In the genomic region with DNA sequence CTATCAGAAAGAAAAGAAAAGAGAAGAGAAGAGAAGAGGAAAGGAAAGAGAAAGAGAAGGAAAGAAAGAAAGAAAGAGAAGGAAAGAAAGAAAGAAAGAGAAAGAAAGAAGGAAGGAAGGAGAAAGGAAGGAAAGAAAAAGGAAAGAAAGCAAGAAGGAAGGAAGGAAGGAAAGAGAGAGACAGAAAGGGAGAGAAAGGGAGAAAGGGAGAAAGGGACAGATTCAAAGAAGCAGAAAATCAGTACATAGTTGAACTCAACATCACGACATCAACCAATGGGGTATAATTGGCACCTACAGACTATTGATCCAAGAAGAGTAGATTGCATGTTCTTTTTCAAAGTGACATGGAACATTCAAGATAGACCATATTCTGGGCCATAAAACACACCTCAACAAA, we compare ENCODE assay signal across 37 cellular contexts.
"Had no signal": no experiment of that assay in that cellular context is flagged by ENCODE, and none has a peak within 500 bp of the region (broad histone marks: within the 10 kb centered on the region; RNA-seq: fewer than 3 reads in every experiment).

No MANE protein-coding gene starts in this region.

- H3K4me3 ChIP-seq: adrenal gland, cardiac muscle cell had no signal

- H3K4me3 Mint-ChIP-seq: activated B cell treated with CpG ODN at 0.5 μM for 24 hours; activated CD4-positive, alpha-beta memory T cell treated with anti-CD3 and anti-CD28 coated beads for 36 hours; activated CD4-positive, alpha-beta T cell treated with anti-CD3 and anti-CD28 coated beads, Interleukin-2, amount 10 ng/mL, durations not matched to agents 24 days and 14 days; activated CD8-positive, alpha-beta T cell treated with anti-CD3 and anti-CD28 coated beads for 36 hours; activated naive CD4-positive, alpha-beta T cell treated with anti-CD3 and anti-CD28 coated beads, Interleukin-2, amount 10 ng/mL, durations not matched to agents 7 days and 5 days; activated naive CD8-positive, alpha-beta T cell treated with anti-CD3 and anti-CD28 coated beads, Interleukin-2, amount 10 ng/mL, durations not matched to agents 7 days and 5 days; activated T-cell treated with anti-CD3 and anti-CD28 coated beads, Interleukin-2, amount 50 U/mL, for 4 hours; activated T-cell treated with anti-CD3 and anti-CD28 coated beads, Interleukin-2, amount 50 U/mL, for 72 hours; activated T-helper 1 cell treated with anti-CD3 and anti-CD28 coated beads, Interleukin-12 subunit alpha, Interleukin-12 subunit beta, Interleukin-2, Interleukin-4 antibody, amounts not matched to agents 30 ng/mL and 10 ng/mL and 1 ng/mL, durations not matched to agents 14 hours and 24 hours and 36 hours; activated T-helper 17 cell treated with anti-CD3 and anti-CD28 coated beads, Interleukin-2, amount 50 U/mL, for 72 hours; brain; central memory CD8-positive, alpha-beta T cell; T-helper 1 cell treated with Interleukin-12 subunit alpha and Interleukin-12 subunit beta and Interleukin-4 antibody, amounts not matched to agents 30 μg/mL and 1 μg/mL, for 36 hours; T-helper 2 cell treated with Interferon-gamma antibody and Interleukin-4, amounts not matched to agents 5 μg/mL and 100 μg/mL, for 36 hours had no signal

- DNase-seq: activated B cell treated with CpG ODN at 0.5 μM for 24 hours; activated CD4-positive, alpha-beta memory T cell treated with anti-CD3 and anti-CD28 coated beads for 36 hours; activated CD4-positive, alpha-beta T cell treated with anti-CD3 and anti-CD28 coated beads for 4 hours; activated CD4-positive, alpha-beta T cell treated with anti-CD3 and anti-CD28 coated beads, Interleukin-2, amount 10 ng/mL, durations not matched to agents 24 days and 14 days; activated CD4-positive, alpha-beta T cell treated with anti-CD3 and anti-CD28 coated beads, Interleukin-2, amount 50 U/mL, for 1 hour; activated CD4-positive, alpha-beta T cell treated with anti-CD3 and anti-CD28 coated beads, Interleukin-2, amount 50 U/mL, for 4 hours; activated CD4-positive, CD25-positive, alpha-beta regulatory T cell treated with anti-CD3 and anti-CD28 coated beads, Interleukin-2, amount 50 U/mL, for 72 hours; activated CD8-positive, alpha-beta memory T cell treated with anti-CD3 and anti-CD28 coated beads, Interleukin-2, amount 50 U/mL, for 4 hours; activated CD8-positive, alpha-beta T cell treated with anti-CD3 and anti-CD28 coated beads for 36 hours; activated effector memory CD4-positive, alpha-beta T cell treated with anti-CD3 and anti-CD28 coated beads, Interleukin-2, amount 50 U/mL, for 16 hours; activated gamma-delta T cell treated with Interleukin-2 at 50 U/mL for 16 hours; activated naive CD4-positive, alpha-beta T cell; activated naive CD4-positive, alpha-beta T cell treated with anti-CD3 and anti-CD28 coated beads, Interleukin-2, amount 10 ng/mL, durations not matched to agents 7 days and 5 days; activated naive CD8-positive, alpha-beta T cell treated with anti-CD3 and anti-CD28 coated beads, Interleukin-2, amount 10 ng/mL, durations not matched to agents 7 days and 5 days; activated T-cell treated with anti-CD3 and anti-CD28 coated beads for 4 hours; activated T-cell treated with anti-CD3 and anti-CD28 coated beads, Interleukin-2, amount 50 U/mL, for 1 hour; activated T-cell treated with anti-CD3 and anti-CD28 coated beads, Interleukin-2, amount 50 U/mL, for 4 hours; activated T-cell treated with anti-CD3 and anti-CD28 coated beads, Interleukin-2, amount 50 U/mL, for 72 hours; amniotic stem cell; aorta; caudate nucleus; cerebellar nuclear complex; T-helper 1 cell; T-helper 2 cell; T-helper 9 cell had no signal

- H3K9me3 ChIP-seq: adrenal gland had no signal

- H3K4me1 ChIP-seq: adrenal gland had no signal

- H3K27me3 Mint-ChIP-seq: activated CD8-positive, alpha-beta T cell treated with anti-CD3 and anti-CD28 coated beads for 36 hours had no signal

- H3K4me1 Mint-ChIP-seq: activated B cell treated with CpG ODN at 0.5 μM for 24 hours; activated T-helper 17 cell treated with anti-CD3 and anti-CD28 coated beads, Interleukin-2, amount 50 U/mL, for 72 hours; central memory CD8-positive, alpha-beta T cell had no signal

- FAIRE-seq: bronchial epithelial cell, TTC549 had no signal

- H3K36me3 Mint-ChIP-seq: activated naive CD4-positive, alpha-beta T cell treated with anti-CD3 and anti-CD28 coated beads, Interleukin-2, amount 10 ng/mL, durations not matched to agents 7 days and 5 days had no signal

- H3K27ac Mint-ChIP-seq: activated B cell treated with CpG ODN at 0.5 μM for 24 hours; activated CD4-positive, alpha-beta memory T cell treated with anti-CD3 and anti-CD28 coated beads for 36 hours; activated CD4-positive, alpha-beta T cell treated with anti-CD3 and anti-CD28 coated beads, Interleukin-2, amount 10 ng/mL, durations not matched to agents 24 days and 14 days; activated CD8-positive, alpha-beta T cell treated with anti-CD3 and anti-CD28 coated beads for 36 hours; activated naive CD4-positive, alpha-beta T cell treated with anti-CD3 and anti-CD28 coated beads, Interleukin-2, amount 10 ng/mL, durations not matched to agents 7 days and 5 days; activated naive CD4-positive, alpha-beta T cell treated with anti-CD3 and anti-CD28 coated beads, Interleukin-2, amount 50 U/mL, for 72 hours; activated naive CD8-positive, alpha-beta T cell treated with anti-CD3 and anti-CD28 coated beads, Interleukin-2, amount 10 ng/mL, durations not matched to agents 7 days and 5 days; activated T-cell treated with anti-CD3 and anti-CD28 coated beads, Interleukin-2, amount 50 U/mL, for 72 hours; activated T-helper 1 cell treated with anti-CD3 and anti-CD28 coated beads, Interleukin-12 subunit alpha, Interleukin-12 subunit beta, Interleukin-2, Interleukin-4 antibody, amounts not matched to agents 30 ng/mL and 10 ng/mL and 1 ng/mL, durations not matched to agents 14 hours and 24 hours and 36 hours; activated T-helper 17 cell treated with anti-CD3 and anti-CD28 coated beads, Interleukin-2, amount 50 U/mL, for 72 hours; brain; T-helper 1 cell treated with Interleukin-12 subunit alpha and Interleukin-12 subunit beta and Interleukin-4 antibody, amounts not matched to agents 30 μg/mL and 1 μg/mL, for 36 hours; T-helper 2 cell treated with Interferon-gamma antibody and Interleukin-4, amounts not matched to agents 5 μg/mL and 100 μg/mL, for 36 hours had no signal

- H3K27me3 ChIP-seq: adrenal gland, cardiac muscle cell had no signal

- H3K27ac ChIP-seq: adrenal gland, cardiac muscle cell, VCaP had no signal

- ATAC-seq: activated CD8-positive, alpha-beta T cell treated with anti-CD3 and anti-CD28 coated beads for 36 hours; activated naive CD4-positive, alpha-beta T cell treated with anti-CD3 and anti-CD28 coated beads, Interleukin-2, amount 50 U/mL, for 72 hours; activated T-cell treated with anti-CD3 and anti-CD28 coated beads, Interleukin-2, amount 50 U/mL, for 4 hours; activated T-cell treated with anti-CD3 and anti-CD28 coated beads, Interleukin-2, amount 50 U/mL, for 72 hours; activated T-helper 17 cell treated with anti-CD3 and anti-CD28 coated beads, Interleukin-2, amount 50 U/mL, for 72 hours had no signal

- H3K36me3 ChIP-seq: adrenal gland, cardiac muscle cell had no signal
